ENCODE assay signal across 8 cellular contexts in genomic region chr20:41693136-41693979, GRCh38.
A peak's percentile ranks its signal among the peaks of the same experiment; 100 is the strongest.
DNase-seq lines count a peak whose midpoint lies in the region; ATAC-seq, FAIRE-seq and TF ChIP-seq lines count a peak whose summit lies in the region.

No MANE protein-coding gene starts in this region.

- FAIRE-seq in D721Med (lab: Jason Lieb, UNC), result no peak

- H3K9me3 ChIP-seq in HUES6 (ENCODE audit: control insufficient read depth, insufficient read depth, low read depth, low read length), result no peaks in the 10 kb centered on the region
- H3K9me3 ChIP-seq in OCI-LY1 (ENCODE audit: low read length), result no peaks in the 10 kb centered on the region
- no peaks in the 10 kb centered on the region for H3K9me3 ChIP-seq in esophagus (ENCODE audit: control insufficient read depth in 2 of 2, insufficient read depth in 1 of 2, low read depth in 1 of 2, low read length in 1 of 2)
- no peaks in the 10 kb centered on the region for H3K9me3 ChIP-seq in mucosa of rectum (ENCODE audit: control insufficient read depth in 2 of 2, low read length in 2 of 2)

- no peaks in the 10 kb centered on the region for H3K9me2 ChIP-seq in OCI-LY1 (ENCODE audit: low read depth, low read length)

- H3K4me3 ChIP-seq in HUES6 (ENCODE audit: low read depth, low read length) (peak overlapping the region; percentile 68), OCI-LY1 (ENCODE audit: low read depth, low read length, poor library complexity, severe bottlenecking) (peak overlapping the region; percentile 96), esophagus (ENCODE audit: low read depth in 1 of 2, low read length in 2 of 2) (peak overlapping the region; percentile 57 to 78), mucosa of rectum (ENCODE audit: low read length in 2 of 2) (peak overlapping the region; percentile 87 to 98)

- TF ChIP-seq CTCF in D721Med (IDR thresholded peaks at IDR 0.05; ENCODE audit: insufficient read depth, missing control alignments) (peak; percentile 16), OCI-LY1 (IDR thresholded peaks at IDR 0.05; ENCODE audit: low read length) (peak; percentile 75)

- no peaks in the 10 kb centered on the region for H3K27me3 ChIP-seq in HUES6 (ENCODE audit: control insufficient read depth, insufficient read depth, low read length)
- H3K27me3 ChIP-seq in OCI-LY1 (ENCODE audit: insufficient read depth, low read length), result no peaks in the 10 kb centered on the region
- no peaks in the 10 kb centered on the region for H3K27me3 ChIP-seq in esophagus (ENCODE audit: control insufficient read depth in 1 of 2, insufficient read depth in 2 of 2, low read length in 2 of 2)
- H3K27me3 ChIP-seq in mucosa of rectum (ENCODE audit: control insufficient read depth in 2 of 2, insufficient read depth in 2 of 2, low read length in 2 of 2), result peaks cover 0 to 2% of the 10 kb centered on the region in 2 donors

- H3K4me1 ChIP-seq in HUES6 (ENCODE audit: control insufficient read depth, insufficient read depth, low read length) (peaks cover 10% of the 10 kb centered on the region), OCI-LY1 (ENCODE audit: insufficient read depth, low read length, severe bottlenecking) (peaks cover 20% of the 10 kb centered on the region), esophagus (ENCODE audit: control insufficient read depth in 2 of 2, insufficient read depth in 2 of 2, low read length in 1 of 2) (peaks cover 0 to 2% of the 10 kb centered on the region in 2 donors), mucosa of rectum (ENCODE audit: control insufficient read depth in 2 of 2, insufficient read depth in 2 of 2, low read length in 2 of 2) (peaks cover 0 to 10% of the 10 kb centered on the region in 2 donors)

- peak; percentile 91 for ATAC-seq in GM21423 (IDR thresholded peaks at IDR 0.05; ENCODE audit: unreplicated experiment)

- H3K36me3 ChIP-seq in HUES6 (ENCODE audit: control insufficient read depth, insufficient read depth, low read length) (no peaks in the 10 kb centered on the region), OCI-LY1 (ENCODE audit: insufficient read depth, low read length) (no peaks in the 10 kb centered on the region), esophagus (ENCODE audit: control insufficient read depth in 2 of 2, insufficient read depth in 2 of 2, low read length in 1 of 2) (no peaks in the 10 kb centered on the region), mucosa of rectum (ENCODE audit: control insufficient read depth in 2 of 2, insufficient read depth in 2 of 2, low read length in 2 of 2) (no peaks in the 10 kb centered on the region)

- H3K9ac ChIP-seq in HUES6 (ENCODE audit: low read length), result peak overlapping the region; percentile 69
- H3K9ac ChIP-seq in OCI-LY1 (ENCODE audit: low read length), result peak overlapping the region; percentile 83
- H3K9ac ChIP-seq in mucosa of rectum (ENCODE audit: low read depth in 1 of 2, low read length in 2 of 2), result peak overlapping the region; percentile 78 to 86

- peak overlapping the region; percentile 98 for H3K4me2 ChIP-seq in OCI-LY1 (ENCODE audit: low read length)

- DNase-seq in D721Med (ENCODE audit: insufficient read length, low spot score) (no peak), activated T-cell treated with anti-CD3 and anti-CD28 coated beads for 4 hours (peak; percentile 73)
- DNase-seq in stimulated activated CD8-positive, alpha-beta memory T cell treated with anti-CD3 and anti-CD28 coated beads, Interleukin-4, amount 100 ng/mL, for 4 hours (ENCODE audit: low read depth in 2 of 2, low spot score in 1 of 2), result peak; percentile 55 to 61

- H3K27ac ChIP-seq in HUES6 (ENCODE audit: low read depth, low read length) (peak overlapping the region; percentile 25; the same call in 1 of the 2 replicates), OCI-LY1 (ENCODE audit: low read depth, low read length, poor library complexity, severe bottlenecking) (peak overlapping the region; percentile 93), esophagus (ENCODE audit: low read depth in 2 of 2, low read length in 1 of 2) (peak overlapping the region; percentile 82 to 91), mucosa of rectum (ENCODE audit: low read depth in 2 of 2, low read length in 2 of 2) (peak overlapping the region; percentile 83 to 90)

- peak overlapping the region; percentile 96 for H2AFZ ChIP-seq in OCI-LY1 (ENCODE audit: low read length)

- WGBS in esophagus, 2 donors, result 0 to 1% methylated on average over 33 of the region's 33 CpGs

- H3F3A ChIP-seq in OCI-LY1 (ENCODE audit: insufficient read depth, low read length), result no peaks in the 10 kb centered on the region

- no peaks in the 10 kb centered on the region for H4K20me1 ChIP-seq in OCI-LY1 (ENCODE audit: insufficient read depth, low read length)

- H3K79me2 ChIP-seq in OCI-LY1 (ENCODE audit: insufficient read depth, low read length), result no peaks in the 10 kb centered on the region

Comparison
In these comparisons a context has a peak if more than half of its experiments do, and no peak if none do; other contexts are left out.
1. H3K27ac ChIP-seq: peak in every context shown above with its lines; median percentile 93 in OCI-LY1; 86 in esophagus; 86 in mucosa of rectum; 25 in HUES6.